Comparison of ENCODE assay signal across 29 cellular contexts in the genomic region with DNA sequence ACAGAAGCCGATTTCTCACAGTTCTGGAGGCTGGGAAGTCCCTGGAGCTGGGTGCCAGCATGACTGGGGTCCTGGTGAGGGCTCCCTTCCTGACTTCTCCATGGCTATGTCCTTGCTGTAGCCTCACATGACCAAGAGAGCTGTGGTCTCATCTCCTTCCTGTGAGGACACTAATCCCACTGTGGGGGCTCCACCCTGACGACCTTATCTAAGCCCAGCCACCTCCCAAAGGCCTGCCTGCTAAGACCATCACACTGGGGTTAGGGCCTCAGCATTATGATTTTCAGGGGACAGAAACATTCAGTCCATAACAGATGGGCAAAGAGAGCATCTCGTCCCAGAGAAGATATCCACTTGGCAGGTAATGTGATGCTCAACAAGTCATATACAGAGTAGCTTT.
"Had no signal": no experiment of that assay in that cellular context is flagged by ENCODE, and none has a peak within 500 bp of the region (broad histone marks: within the 10 kb centered on the region; RNA-seq: fewer than 3 reads in every experiment).

No MANE protein-coding gene starts in this region.

- H3K9ac ChIP-seq: neural progenitor cell had no signal

- H3K4me1 Mint-ChIP-seq: naive B cell; natural killer cell; neural progenitor cell; stimulated activated naive B cell treated with anti-CD40 and anti-IgM and Interleukin-4, amounts not matched to agents 10 μg/mL and 1 μg/mL and 100 μg/mL, for 72 hours had no signal

- H3K27ac Mint-ChIP-seq: mesothelial cell of epicardium; naive B cell; natural killer cell; nephron progenitor cell; neural progenitor cell; stimulated activated naive B cell treated with anti-CD40 and anti-IgM and Interleukin-4, amounts not matched to agents 10 μg/mL and 1 μg/mL and 100 μg/mL, for 72 hours; type B pancreatic cell had no signal

- H3K27me3 Mint-ChIP-seq: naive B cell; stimulated activated naive B cell treated with anti-CD40 and anti-IgM and Interleukin-4, amounts not matched to agents 10 μg/mL and 1 μg/mL and 100 μg/mL, for 72 hours; type B pancreatic cell had no signal

- H3K4me2 ChIP-seq: neural progenitor cell had no signal

- H3K4me1 ChIP-seq: lower lobe of right lung, neural progenitor cell, pancreas, prostate gland, suprapubic skin, tibial artery, vagina had no signal

- H3K9me3 Mint-ChIP-seq: natural killer cell had no signal

- ATAC-seq: left cardiac atrium; left lobe of liver; natural killer cell; pancreas; right cardiac atrium; sciatic nerve; stimulated activated naive B cell treated with anti-CD40 and anti-IgM and Interleukin-4, amounts not matched to agents 10 μg/mL and 1 μg/mL and 100 μg/mL, for 72 hours; stimulated activated naive CD8-positive, alpha-beta T cell treated with anti-CD3 and anti-CD28 coated beads, Interleukin-15, Interleukin-2, amounts not matched to agents 100 U/mL and 50 U/mL, for 24 hours had no signal

- DNase-seq: hippocampal formation; kidney glomerular epithelial cell; left cardiac atrium; lower lobe of right lung; mesendoderm; naive B cell; natural killer cell; nephron progenitor cell; pancreas; posterior cingulate gyrus; retina; right cardiac atrium; stimulated activated CD4-positive, alpha-beta T cell treated with anti-CD3 and anti-CD28 coated beads, Interleukin-12 subunit alpha, Interleukin-12 subunit beta, amount 100 ng/mL, for 4 hours; stimulated activated CD4-positive, alpha-beta T cell treated with anti-CD3 and anti-CD28 coated beads, Interleukin-15, amount 100 ng/mL, for 24 hours; stimulated activated CD4-positive, alpha-beta T cell treated with anti-CD3 and anti-CD28 coated beads, Interleukin-2, amount 100 ng/mL, for 24 hours; stimulated activated CD4-positive, alpha-beta T cell treated with anti-CD3 and anti-CD28 coated beads, Interleukin-4, amount 100 ng/mL, for 1 hour; stimulated activated naive B cell treated with anti-CD40 and anti-IgM and Interleukin-4, amounts not matched to agents 10 μg/mL and 1 μg/mL and 100 μg/mL, for 72 hours; stimulated activated naive CD8-positive, alpha-beta T cell treated with anti-CD3 and anti-CD28 coated beads, Interleukin-15, Interleukin-2, amounts not matched to agents 100 U/mL and 50 U/mL, for 24 hours; tibial artery had no signal

- H3K9me3 ChIP-seq: lower lobe of right lung, pancreas, prostate gland, suprapubic skin, thoracic aorta, vagina had no signal

- H3K27me3 ChIP-seq: neural progenitor cell, pancreas, suprapubic skin, tibial artery, vagina had no signal

- H2AFZ ChIP-seq: neural progenitor cell had no signal

- H3K27ac ChIP-seq: lower lobe of right lung, neural progenitor cell, pancreas, prostate gland, skin epidermis, suprapubic skin, thoracic aorta, tibial artery, vagina had no signal

- H3K4me3 ChIP-seq: lower lobe of right lung, neural progenitor cell, pancreas, prostate gland, skin epidermis, suprapubic skin, thoracic aorta, tibial artery, vagina had no signal

- H3K36me3 Mint-ChIP-seq: natural killer cell had no signal

- H3K36me3 ChIP-seq: lower lobe of right lung, neural progenitor cell, pancreas, prostate gland, suprapubic skin, thoracic aorta, vagina had no signal

- H3K4me3 Mint-ChIP-seq: mesothelial cell of epicardium; naive B cell; natural killer cell; nephron progenitor cell; neural progenitor cell; stimulated activated naive B cell treated with anti-CD40 and anti-IgM and Interleukin-4, amounts not matched to agents 10 μg/mL and 1 μg/mL and 100 μg/mL, for 72 hours; type B pancreatic cell had no signal
